ENCODE assay signal across 22 cellular contexts in the genomic region with DNA sequence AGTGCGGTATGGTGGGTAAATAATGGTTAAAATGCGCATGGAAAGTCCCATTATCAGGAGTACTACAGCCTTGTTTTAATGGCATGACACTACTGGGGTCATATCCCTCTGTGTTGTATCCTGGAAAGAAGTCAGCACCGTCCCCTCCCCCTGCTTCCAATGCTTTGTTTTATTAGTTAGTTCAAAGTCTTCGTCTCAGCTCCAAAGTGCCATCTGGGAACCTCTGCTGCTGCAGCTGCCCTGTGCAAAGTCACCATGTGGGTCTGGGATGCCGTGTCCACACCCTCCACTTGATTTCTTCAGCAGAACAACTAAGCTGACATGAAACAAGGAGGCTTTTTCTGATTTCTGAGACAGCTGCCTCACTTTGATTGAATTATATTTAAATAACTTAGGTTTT.
"Had no signal": no experiment of that assay in that cellular context is flagged by ENCODE, and none has a peak within 500 bp of the region (broad histone marks: within the 10 kb centered on the region; RNA-seq: fewer than 3 reads in every experiment).

No MANE protein-coding gene starts in this region.

- H3K4me1 Mint-ChIP-seq: central memory CD8-positive, alpha-beta T cell; immature natural killer cell; memory B cell; stimulated activated naive B cell treated with anti-CD40 and anti-IgM and Interleukin-4, amounts not matched to agents 10 μg/mL and 1 μg/mL and 100 μg/mL, for 72 hours; stimulated activated naive CD8-positive, alpha-beta T cell treated with anti-CD3 and anti-CD28 coated beads, Interleukin-15, amount 100 ng/mL, for 72 hours had no signal

- H3K4me3 ChIP-seq: gastrocnemius medialis, left ventricle myocardium inferior, lower lobe of right lung, ovary, right atrium auricular region, sigmoid colon, testis, transverse colon had no signal

- H3K36me3 ChIP-seq: gastrocnemius medialis, left ventricle myocardium inferior, lower lobe of right lung, ovary, right atrium auricular region, sigmoid colon, transverse colon had no signal

- H3K36me3 Mint-ChIP-seq: immature natural killer cell; memory B cell; stimulated activated naive B cell treated with anti-CD40 and anti-IgM and Interleukin-4, amounts not matched to agents 10 μg/mL and 1 μg/mL and 100 μg/mL, for 72 hours had no signal

- H3K4me1 ChIP-seq: gastrocnemius medialis, lower lobe of right lung, right atrium auricular region, sigmoid colon, transverse colon had no signal

- H3K27ac ChIP-seq: gastrocnemius medialis, left ventricle myocardium inferior, lower lobe of right lung, ovary, right atrium auricular region, sigmoid colon, testis, transverse colon had no signal

- H3K27me3 ChIP-seq: gastrocnemius medialis, ovary, right atrium auricular region, sigmoid colon, testis, transverse colon had no signal

- H3K9me3 ChIP-seq: gastrocnemius medialis, left ventricle myocardium inferior, lower lobe of right lung, ovary, right atrium auricular region, sigmoid colon, testis, transverse colon had no signal

- H3K9me3 Mint-ChIP-seq: immature natural killer cell, memory B cell, natural killer cell, neural crest cell had no signal

- H3K4me3 Mint-ChIP-seq: central memory CD8-positive, alpha-beta T cell; immature natural killer cell; memory B cell; natural killer cell; neural crest cell; stimulated activated naive B cell treated with anti-CD40 and anti-IgM and Interleukin-4, amounts not matched to agents 10 μg/mL and 1 μg/mL and 100 μg/mL, for 72 hours; stimulated activated naive CD8-positive, alpha-beta T cell treated with anti-CD3 and anti-CD28 coated beads, Interleukin-15, amount 100 ng/mL, for 72 hours had no signal

- ATAC-seq: esophagus mucosa; gastrocnemius medialis; lower lobe of right lung; natural killer cell; stimulated activated naive B cell treated with anti-CD40 and anti-IgM and Interleukin-4, amounts not matched to agents 10 μg/mL and 1 μg/mL and 100 μg/mL, for 72 hours; stimulated activated naive CD8-positive, alpha-beta T cell treated with anti-CD3 and anti-CD28 coated beads, Interleukin-15, amount 100 ng/mL, for 72 hours had no signal

- H3K27ac Mint-ChIP-seq: immature natural killer cell; memory B cell; natural killer cell; stimulated activated naive B cell treated with anti-CD40 and anti-IgM and Interleukin-4, amounts not matched to agents 10 μg/mL and 1 μg/mL and 100 μg/mL, for 72 hours; stimulated activated naive CD8-positive, alpha-beta T cell treated with anti-CD3 and anti-CD28 coated beads, Interleukin-15, amount 100 ng/mL, for 72 hours had no signal

- DNase-seq: cortex of kidney; effector memory CD4-positive, alpha-beta T cell; gastrocnemius medialis; immature natural killer cell; left ventricle myocardium inferior; lower lobe of right lung; midbrain; natural killer cell; nucleus accumbens; ovary; sigmoid colon; stimulated activated CD4-positive, alpha-beta T cell treated with anti-CD3 and anti-CD28 coated beads, Interleukin-2, amount 100 ng/mL, for 24 hours; stimulated activated CD4-positive, alpha-beta T cell treated with anti-CD3 and anti-CD28 coated beads, Interleukin-4, amount 100 ng/mL, for 4 hours; stimulated activated naive B cell treated with anti-CD40 and anti-IgM and Interleukin-4, amounts not matched to agents 10 μg/mL and 1 μg/mL and 100 μg/mL, for 72 hours; stimulated activated naive CD8-positive, alpha-beta T cell treated with anti-CD3 and anti-CD28 coated beads, Interleukin-15, amount 100 ng/mL, for 72 hours; testis; transverse colon had no signal
